Comparison of ENCODE assay signal across 19 cellular contexts in genomic region chr3:127606086-127606805, GRCh38. TPM values are rescaled to one million over a fixed set of nuclear protein-coding genes. Genes with fewer than 3 reads are reported as not detected.
DNase-seq lines count a peak whose midpoint lies in the region; ATAC-seq, FAIRE-seq and TF ChIP-seq lines count a peak whose summit lies in the region.
"Had no signal": no experiment of that assay in that cellular context is flagged by ENCODE, and none has a peak within 500 bp of the region (broad histone marks: within the 10 kb centered on the region; RNA-seq: fewer than 3 reads in every experiment).

No MANE protein-coding gene starts in this region.

- no peak overlapping the region for H2BK20ac ChIP-seq in H1 (ENCODE audit: low read length)

- no peak overlapping the region for H3K23ac ChIP-seq in H1 (ENCODE audit: insufficient read length)

- peaks cover 69 to 95% (median 85%) of the 10 kb centered on the region in 4 experiments for H3K36me3 ChIP-seq in H1 (ENCODE audit: control insufficient read depth in 2 of 4, insufficient read depth in 4 of 4, low read length in 3 of 4)
- H3K36me3 ChIP-seq in skeletal muscle tissue (ENCODE audit: control insufficient read depth in 3 of 3, insufficient read depth in 3 of 3, low read length in 3 of 3): peaks cover 14 to 27% (median 25%) of the 10 kb centered on the region in 3 donors
- H3K36me3 ChIP-seq in pancreas: no peaks in the 10 kb centered on the region

- H2AFZ ChIP-seq in H1 (ENCODE audit: low read length): no peak overlapping the region

- H4K91ac ChIP-seq in H1 (replicated peaks; ENCODE audit: insufficient read length, low read length): no peak overlapping the region

- peak overlapping the region; percentile 15 for H3K27ac Mint-ChIP-seq in activated CD8-positive, alpha-beta T cell treated with anti-CD3 and anti-CD28 coated beads, Interleukin-2, amount 10 ng/mL, durations not matched to agents 7 days and 5 days
- H3K27ac Mint-ChIP-seq in activated CD8-positive, alpha-beta T cell treated with anti-CD3 and anti-CD28 coated beads for 36 hours: no peak overlapping the region
- peak overlapping the region; percentile 25 for H3K27ac Mint-ChIP-seq in Calu3 (ENCODE audit: unreplicated experiment)
- H3K27ac Mint-ChIP-seq: IgD-negative memory B cell had no signal

- no peaks in the 10 kb centered on the region; a peak in 1 of 7 replicates for H3K4me1 ChIP-seq in H1 (replicated peaks in 1 of 4; ENCODE audit: control insufficient read depth in 3 of 4, insufficient read depth in 4 of 4, low read length in 3 of 4)
- H3K4me1 ChIP-seq in skeletal muscle tissue (ENCODE audit: control insufficient read depth in 3 of 3, insufficient read depth in 3 of 3, low read length in 3 of 3): peaks cover 25 to 35% (median 33%) of the 10 kb centered on the region in 3 donors
- H3K4me1 ChIP-seq in pancreas: no peaks in the 10 kb centered on the region
- H3K4me1 ChIP-seq: SJCRH30 had no signal

- no peak overlapping the region for H4K5ac ChIP-seq in H1 (ENCODE audit: insufficient read length, low read depth, low read length)

- H3K27me3 Mint-ChIP-seq in activated CD8-positive, alpha-beta T cell treated with anti-CD3 and anti-CD28 coated beads, Interleukin-2, amount 10 ng/mL, durations not matched to agents 7 days and 5 days (ENCODE audit: low read depth): no peaks in the 10 kb centered on the region
- H3K27me3 Mint-ChIP-seq in activated CD8-positive, alpha-beta T cell treated with anti-CD3 and anti-CD28 coated beads for 36 hours: no peaks in the 10 kb centered on the region
- no peaks in the 10 kb centered on the region for H3K27me3 Mint-ChIP-seq in Calu3 (ENCODE audit: unreplicated experiment)
- H3K27me3 Mint-ChIP-seq: IgD-negative memory B cell had no signal

- TF ChIP-seq POLR2A in H1 (IDR thresholded peaks at IDR 0.05; ENCODE audit: control extremely low read depth in 1 of 2, low read depth in 2 of 2, low read length in 2 of 2): no peak

- H2BK120ac ChIP-seq in H1 (replicated peaks; ENCODE audit: low read depth, low read length): no peak overlapping the region

- H3K18ac ChIP-seq in H1 (ENCODE audit: extremely low read depth, low read length): no peak overlapping the region

- intact Hi-C loops in activated CD8-positive, alpha-beta T cell treated with anti-CD3 and anti-CD28 coated beads for 36 hours (cut with micrococcal nuclease): no loop called here
- intact Hi-C loops in Calu3 (cut with micrococcal nuclease; ENCODE audit: unreplicated experiment): no loop called here
- intact Hi-C loops in pancreas (cut with DNase I): no loop called here

- no peaks in the 10 kb centered on the region for H3K23me2 ChIP-seq in H1 (ENCODE audit: low read depth, low read length)

- H3K9me3 ChIP-seq in H1 (ENCODE audit: insufficient read depth in 2 of 2, low read depth in 1 of 2, low read length in 1 of 2): no peaks in the 10 kb centered on the region
- no peaks in the 10 kb centered on the region for H3K9me3 ChIP-seq in skeletal muscle tissue (ENCODE audit: control insufficient read depth in 3 of 3, low read length in 3 of 3)
- no peaks in the 10 kb centered on the region for H3K9me3 ChIP-seq in pancreas
- H3K9me3 ChIP-seq: SJCRH30 had no signal

- no peak overlapping the region for H2AK5ac ChIP-seq in H1 (ENCODE audit: low read depth, low read length)

- H4K20me1 ChIP-seq in H1 (replicated peaks in 1 of 2; ENCODE audit: control insufficient read depth in 1 of 2, insufficient read depth in 2 of 2, low read length in 2 of 2): peaks cover 18 to 42% of the 10 kb centered on the region in 2 experiments

- H3K27me3 ChIP-seq in H1 (replicated peaks in 1 of 4; ENCODE audit: control insufficient read depth in 3 of 4, extremely low read depth in 1 of 4, insufficient read depth in 3 of 4, low read length in 3 of 4) (no peaks in the 10 kb centered on the region), skeletal muscle tissue (ENCODE audit: control insufficient read depth in 3 of 3, insufficient read depth in 3 of 3, low read length in 3 of 3) (no peaks in the 10 kb centered on the region), pancreas (no peaks in the 10 kb centered on the region)
- H3K27me3 ChIP-seq: SJCRH30 had no signal

- no peak for TF ChIP-seq EP300 in H1 (IDR thresholded peaks at IDR 0.05; ENCODE audit: borderline replicate concordance in 1 of 2, low read depth in 2 of 2, low read length in 2 of 2)

- no peak for ATAC-seq in activated CD8-positive, alpha-beta T cell treated with anti-CD3 and anti-CD28 coated beads, Interleukin-2, amount 10 ng/mL, durations not matched to agents 7 days and 5 days
- no peak for ATAC-seq in activated CD8-positive, alpha-beta T cell treated with anti-CD3 and anti-CD28 coated beads for 36 hours
- ATAC-seq in pancreas: no peak
- ATAC-seq: Panc1 had no signal

- H3K4me3 ChIP-seq in H1 (ENCODE audit: extremely low read depth in 1 of 4, insufficient read depth in 2 of 4, low read depth in 3 of 4, low read length in 4 of 4) (no peak overlapping the region), skeletal muscle tissue (ENCODE audit: low read length in 3 of 3) (no peak overlapping the region), pancreas (no peak overlapping the region)
- H3K4me3 ChIP-seq: SJCRH30 had no signal

- DNase-seq in activated CD8-positive, alpha-beta T cell treated with anti-CD3 and anti-CD28 coated beads, Interleukin-2, amount 10 ng/mL, durations not matched to agents 7 days and 5 days: no peak
- no peak for DNase-seq in activated CD8-positive, alpha-beta T cell treated with anti-CD3 and anti-CD28 coated beads for 36 hours
- DNase-seq in Calu3: no peak
- no peak for DNase-seq in H1 (ENCODE audit: low read depth in 1 of 2, low spot score in 2 of 2)
- no peak for DNase-seq in cortex of kidney (lab: John Stamatoyannopoulos, UW)
- DNase-seq in pancreas: no peak
- DNase-seq: Karpas-422, MV-4-11, NCI-H1105 treated with DMSO at 0.1 percent for 48 hours, NCI-H1694 treated with DMSO at 0.1 percent for 48 hours, NCI-H2081 treated with DMSO at 0.1 percent for 48 hours, NCI-H2171 treated with DMSO at 0.1 percent for 48 hours, NCI-H69, SJCRH30 had no signal

- H3K4me1 Mint-ChIP-seq in activated CD8-positive, alpha-beta T cell treated with anti-CD3 and anti-CD28 coated beads, Interleukin-2, amount 10 ng/mL, durations not matched to agents 7 days and 5 days (ENCODE audit: low read depth): peaks cover 36% of the 10 kb centered on the region
- H3K4me1 Mint-ChIP-seq in activated CD8-positive, alpha-beta T cell treated with anti-CD3 and anti-CD28 coated beads for 36 hours (ENCODE audit: low read depth): peaks cover 19% of the 10 kb centered on the region
- H3K4me1 Mint-ChIP-seq in Calu3 (ENCODE audit: low read depth, unreplicated experiment): peaks cover 8% of the 10 kb centered on the region

- CTCF ChIA-PET in activated CD8-positive, alpha-beta T cell treated with anti-CD3 and anti-CD28 coated beads, Interleukin-2, amount 10 ng/mL, durations not matched to agents 7 days and 5 days (lab: Charles Lee): interaction anchor here (2.4 kb wide), 1 partner anchor 31 kb away, joined by 5 read pairs; no protein-coding TSS in a partner anchor
- CTCF ChIA-PET in activated CD8-positive, alpha-beta T cell treated with anti-CD3 and anti-CD28 coated beads for 36 hours (lab: Charles Lee): no interaction called here
- CTCF ChIA-PET in Calu3 (lab: Charles Lee) (no interaction called here), H1 (lab: Charles Lee; ENCODE audit: partially characterized antibody) (interaction anchor here (1.0 to 4.8 kb wide), 3 partner anchors 8 to 31 kb away, joined by 3 to 21 read pairs (median 3); partner anchors contain the start of gene MCM2)

- TF ChIP-seq RAD21 in H1 (IDR thresholded peaks at IDR 0.05 in 1 of 2, conservative IDR thresholded peaks at IDR 0.05 in 1 of 2; ENCODE audit: low read depth in 2 of 2, low read length in 2 of 2): no peak

- H3K56ac ChIP-seq in H1 (replicated peaks; ENCODE audit: insufficient read length, low read depth, low read length): no peak overlapping the region

- H3K4me2 ChIP-seq in H1 (ENCODE audit: insufficient read depth in 1 of 2, low read depth in 2 of 2, low read length in 2 of 2): no peak overlapping the region

- FAIRE-seq in H1 (lab: Jason Lieb, UNC) (no peak), pancreas (lab: Jason Lieb, UNC) (no peak)
- FAIRE-seq: A204.1 had no signal

- H3K9ac ChIP-seq in H1 (replicated peaks in 1 of 4; ENCODE audit: extremely low read depth in 1 of 4, low read depth in 3 of 4, low read length in 3 of 4) (no peak overlapping the region), skeletal muscle tissue (ENCODE audit: low read depth in 1 of 3, low read length in 3 of 3) (peak overlapping the region in 1 of 3 donors; percentile 16)

- peaks cover 0 to 36% of the 10 kb centered on the region in 2 experiments for H3K79me2 ChIP-seq in H1 (ENCODE audit: control insufficient read depth in 1 of 2, insufficient read depth in 2 of 2, low read length in 2 of 2)

- POLR2A ChIA-PET in activated CD8-positive, alpha-beta T cell treated with anti-CD3 and anti-CD28 coated beads, Interleukin-2, amount 10 ng/mL, durations not matched to agents 7 days and 5 days (lab: Charles Lee): interaction anchor here (1.1 to 2.5 kb wide), 2 partner anchors 8 to 17 kb away, joined by 3 to 16 read pairs; partner anchors contain the start of gene MCM2
- POLR2A ChIA-PET in activated CD8-positive, alpha-beta T cell treated with anti-CD3 and anti-CD28 coated beads for 36 hours (lab: Charles Lee): interaction anchor here (0.8 to 8.2 kb wide), 6 partner anchors 8 to 66 kb away, joined by 3 to 74 read pairs (median 12); partner anchors contain the start of genes ABTB1 and MCM2
- POLR2A ChIA-PET in H1 (lab: Charles Lee; ENCODE audit: partially characterized antibody): interaction anchor here (1.2 to 12.5 kb wide), 9 partner anchors 7 to 66 kb away, joined by 3 to 182 read pairs (median 6); partner anchors contain the start of genes MCM2 and TPRA1

- H4K8ac ChIP-seq in H1 (ENCODE audit: extremely low read depth, insufficient read depth, low read length): no peak overlapping the region

- H3K9me3 Mint-ChIP-seq in activated CD8-positive, alpha-beta T cell treated with anti-CD3 and anti-CD28 coated beads, Interleukin-2, amount 10 ng/mL, durations not matched to agents 7 days and 5 days (ENCODE audit: insufficient read depth): no peaks in the 10 kb centered on the region
- H3K9me3 Mint-ChIP-seq in activated CD8-positive, alpha-beta T cell treated with anti-CD3 and anti-CD28 coated beads for 36 hours: no peaks in the 10 kb centered on the region
- no peaks in the 10 kb centered on the region for H3K9me3 Mint-ChIP-seq in Calu3 (ENCODE audit: low read depth, unreplicated experiment)
- H3K9me3 Mint-ChIP-seq: CD14-positive monocyte, IgD-negative memory B cell had no signal

- WGBS in H1 (ENCODE audit: extremely low coverage in 1 of 2, insufficient coverage in 1 of 2, insufficient read length in 1 of 2, insufficient replicate concordance in 2 of 2, low coverage in 1 of 2, low lambda C conversion rate in 2 of 2, missing lambda C conversion rate in 1 of 2), 2 experiments: 95% methylated on average over 23 of the region's 24 CpGs; no CpG with 5 or more reads in 1 of the 2 experiments
- 93% methylated on average over 24 of the region's 24 CpGs for WGBS in pancreas, 2 donors

- no peak overlapping the region for H3K4me3 Mint-ChIP-seq in activated CD8-positive, alpha-beta T cell treated with anti-CD3 and anti-CD28 coated beads, Interleukin-2, amount 10 ng/mL, durations not matched to agents 7 days and 5 days
- no peak overlapping the region for H3K4me3 Mint-ChIP-seq in activated CD8-positive, alpha-beta T cell treated with anti-CD3 and anti-CD28 coated beads for 36 hours
- H3K4me3 Mint-ChIP-seq in Calu3 (ENCODE audit: low read depth, unreplicated experiment): no peak overlapping the region
- H3K4me3 Mint-ChIP-seq: CD14-positive monocyte, IgD-negative memory B cell had no signal

- BruUV-seq in Calu3 (replicated peaks; lab: Mats Ljungman, UMichigan): no TSS peak

- H3K14ac ChIP-seq in H1 (ENCODE audit: insufficient read length): no peak overlapping the region

- H3K79me1 ChIP-seq in H1 (ENCODE audit: low read depth, low read length): peaks cover 11% of the 10 kb centered on the region

- no peak overlapping the region for H2BK15ac ChIP-seq in H1 (ENCODE audit: low read length)

- H3K4ac ChIP-seq in H1 (replicated peaks; ENCODE audit: insufficient read length, low read depth, low read length): no peak overlapping the region

- peaks cover 77% of the 10 kb centered on the region for H3K36me3 Mint-ChIP-seq in activated CD8-positive, alpha-beta T cell treated with anti-CD3 and anti-CD28 coated beads, Interleukin-2, amount 10 ng/mL, durations not matched to agents 7 days and 5 days (ENCODE audit: low read depth)
- peaks cover 88% of the 10 kb centered on the region for H3K36me3 Mint-ChIP-seq in activated CD8-positive, alpha-beta T cell treated with anti-CD3 and anti-CD28 coated beads for 36 hours (ENCODE audit: low read depth)
- peaks cover 68% of the 10 kb centered on the region for H3K36me3 Mint-ChIP-seq in Calu3 (ENCODE audit: insufficient read depth, unreplicated experiment)

- H2BK12ac ChIP-seq in H1 (ENCODE audit: low read depth, low read length): no peak overlapping the region

- TF ChIP-seq CTCF in activated CD8-positive, alpha-beta T cell treated with anti-CD3 and anti-CD28 coated beads for 36 hours (IDR thresholded peaks at IDR 0.05): no peak
- TF ChIP-seq CTCF in Calu3 (IDR thresholded peaks at IDR 0.05; ENCODE audit: unreplicated experiment) (no peak), H1 (IDR thresholded peaks at IDR 0.05; ENCODE audit: control extremely low read depth in 1 of 3, insufficient read depth in 1 of 3, low read depth in 1 of 3, low read length in 3 of 3) (no peak), pancreas (IDR thresholded peaks at IDR 0.05) (no peak)

- H3K27ac ChIP-seq in H1 (ENCODE audit: low read depth, low read length) (no peak overlapping the region; the same call in 1 of the 2 replicates), skeletal muscle tissue (ENCODE audit: low read depth, low read length) (peak overlapping the region; percentile 39), pancreas (no peak overlapping the region)
- H3K27ac ChIP-seq: SJCRH30 had no signal

- H2BK5ac ChIP-seq in H1 (ENCODE audit: low read depth, low read length): no peak overlapping the region

RNA-seq across cellular contexts. Expression of gene MCM2, which starts 8.0 kb away (rescaled TPM):
- 100 to 1,000 TPM; 185 to 188 TPM for total RNA-seq in activated CD8-positive, alpha-beta T cell treated with anti-CD3 and anti-CD28 coated beads, Interleukin-2, amount 10 ng/mL, durations not matched to agents 7 days and 5 days
- 100 to 1,000 TPM; 289 to 302 TPM for total RNA-seq in activated CD8-positive, alpha-beta T cell treated with anti-CD3 and anti-CD28 coated beads for 36 hours
- total RNA-seq in Calu3 (2022) (120 and 121 TPM in 2 replicates), skeletal muscle tissue (30.3 TPM), pancreas (1 to 10 TPM; 2.3 to 5.2 (median 4.0) TPM)
- total RNA-seq in H1 (2021; fragmentation: NEBNext Ultra II Directional; extraction: Animal tissue kit (Norgen Biotek cat#: 25700)): 147 and 152 TPM in 2 replicates
- polyA plus RNA-seq in H1 (2011; rRNA removed) (198 and 219 TPM in 2 replicates), pancreas (1 to 10 TPM; 1.5 to 1.7 TPM)
- polyA plus RNA-seq in H1 (2011; cell fraction: cytosol; rRNA removed): 192 TPM
- 281 TPM for polyA plus RNA-seq in H1 (2011; cell fraction: nucleus; rRNA removed)
- polyA plus RNA-seq in H1 (2012, experiment 1 of 2): 113 to 163 TPM (median 157 TPM) in 4 replicates
- polyA plus RNA-seq in H1 (2012, experiment 2 of 2): 121 TPM
- polyA plus RNA-seq in H1 (2013, experiment 1 of 2): 66.3 TPM
- polyA plus RNA-seq in H1 (2013, experiment 2 of 2): 61.3 TPM
- polyA minus RNA-seq in H1 (2011; rRNA and poly(A)+ RNA removed): 251 and 304 TPM in 2 replicates
- polyA minus RNA-seq in H1 (2011; cell fraction: cytosol; rRNA and poly(A)+ RNA removed): 156 TPM
- 124 TPM for polyA minus RNA-seq in H1 (2011; cell fraction: nucleus; rRNA and poly(A)+ RNA removed)

RNA-seq across cellular contexts. Expression of gene TPRA1, which starts 15.7 kb away (rescaled TPM):
- 10 to 100 TPM; 27.0 to 27.9 TPM for total RNA-seq in activated CD8-positive, alpha-beta T cell treated with anti-CD3 and anti-CD28 coated beads, Interleukin-2, amount 10 ng/mL, durations not matched to agents 7 days and 5 days
- 10 to 100 TPM; 26.6 to 28.0 TPM for total RNA-seq in activated CD8-positive, alpha-beta T cell treated with anti-CD3 and anti-CD28 coated beads for 36 hours
- total RNA-seq in Calu3 (2022): 62.4 and 66.4 TPM in 2 replicates
- total RNA-seq in H1 (2021; fragmentation: NEBNext Ultra II Directional; extraction: Animal tissue kit (Norgen Biotek cat#: 25700)): 17.9 and 18.8 TPM in 2 replicates
- polyA plus RNA-seq in H1 (2011; rRNA removed): 38.5 and 40.4 TPM in 2 replicates
- 26.2 TPM for polyA plus RNA-seq in H1 (2011; cell fraction: cytosol; rRNA removed)
- 44.8 TPM for polyA plus RNA-seq in H1 (2011; cell fraction: nucleus; rRNA removed)
- 13.6 to 21.6 TPM (median 19.1 TPM) in 4 replicates for polyA plus RNA-seq in H1 (2012, experiment 1 of 2)
- 22.5 TPM for polyA plus RNA-seq in H1 (2012, experiment 2 of 2)
- 16.6 TPM for polyA plus RNA-seq in H1 (2013, experiment 1 of 2)
- polyA plus RNA-seq in H1 (2013, experiment 2 of 2): 17.0 TPM
- polyA minus RNA-seq in H1 (2011; rRNA and poly(A)+ RNA removed): 17.8 and 25.6 TPM in 2 replicates
- 13.9 TPM for polyA minus RNA-seq in H1 (2011; cell fraction: cytosol; rRNA and poly(A)+ RNA removed)
- 13.7 TPM for polyA minus RNA-seq in H1 (2011; cell fraction: nucleus; rRNA and poly(A)+ RNA removed)
- 15.1 TPM for total RNA-seq in skeletal muscle tissue
- total RNA-seq in pancreas: 10 to 100 TPM; 12.1 to 21.5 (median 14.3) TPM
- 10 to 100 TPM; 21.9 to 25.9 TPM for polyA plus RNA-seq in pancreas

RNA-seq across cellular contexts. Expression of gene PODXL2, which starts 22.7 kb away (rescaled TPM):
- 1 to 10 TPM; 1.3 to 1.7 TPM for total RNA-seq in activated CD8-positive, alpha-beta T cell treated with anti-CD3 and anti-CD28 coated beads, Interleukin-2, amount 10 ng/mL, durations not matched to agents 7 days and 5 days
- total RNA-seq in activated CD8-positive, alpha-beta T cell treated with anti-CD3 and anti-CD28 coated beads for 36 hours: 1 to 10 TPM; 1.1 to 1.3 TPM
- 36.1 and 43.6 TPM in 2 replicates for total RNA-seq in Calu3 (2022)
- 31.4 and 31.6 TPM in 2 replicates for total RNA-seq in H1 (2021; fragmentation: NEBNext Ultra II Directional; extraction: Animal tissue kit (Norgen Biotek cat#: 25700))
- polyA plus RNA-seq in H1 (2011; rRNA removed): 27.6 and 32.3 TPM in 2 replicates
- 31.9 TPM for polyA plus RNA-seq in H1 (2011; cell fraction: cytosol; rRNA removed)
- 34.9 TPM for polyA plus RNA-seq in H1 (2011; cell fraction: nucleus; rRNA removed)
- 18.1 to 34.6 TPM (median 28.5 TPM) in 4 replicates for polyA plus RNA-seq in H1 (2012, experiment 1 of 2)
- 24.7 TPM for polyA plus RNA-seq in H1 (2012, experiment 2 of 2)
- polyA plus RNA-seq in H1 (2013, experiment 1 of 2): 45.7 TPM
- polyA plus RNA-seq in H1 (2013, experiment 2 of 2): 44.4 TPM
- 12.9 and 17.4 TPM in 2 replicates for polyA minus RNA-seq in H1 (2011; rRNA and poly(A)+ RNA removed)
- 14.2 TPM for polyA minus RNA-seq in H1 (2011; cell fraction: cytosol; rRNA and poly(A)+ RNA removed)
- 13.5 TPM for polyA minus RNA-seq in H1 (2011; cell fraction: nucleus; rRNA and poly(A)+ RNA removed)
- 4.2 TPM for total RNA-seq in skeletal muscle tissue
- 1 to 10 TPM; 2.5 to 6.8 (median 5.3) TPM for total RNA-seq in pancreas
- polyA plus RNA-seq in pancreas: 10 to 100 TPM in 1 of 2 donors, 1 to 10 TPM in 1; 6.0 to 18.1 TPM

Comparison
In these comparisons a context has a peak if more than half of its experiments do, and no peak if none do; other contexts are left out.
1. CTCF ChIA-PET loops: an anchor here in activated CD8-positive, alpha-beta T cell treated with anti-CD3 and anti-CD28 coated beads, Interleukin-2, amount 10 ng/mL, durations not matched to agents 7 days and 5 days (2.4 kb wide) and H1 (1.0 to 4.8 kb wide); none called in activated CD8-positive, alpha-beta T cell treated with anti-CD3 and anti-CD28 coated beads for 36 hours and Calu3.